In genomic region chr11:119315139-119316016, GRCh38 we compare ENCODE assay signal across 8 cellular contexts. TPM values are rescaled to one million over a fixed set of nuclear protein-coding genes. Genes with fewer than 3 reads are reported as not detected.
DNase-seq lines count a peak whose midpoint lies in the region; ATAC-seq and TF ChIP-seq lines count a peak whose summit lies in the region.

No MANE protein-coding gene starts in this region.

- no peaks in the 10 kb centered on the region for H3K9me3 Mint-ChIP-seq in activated CD4-positive, alpha-beta T cell treated with anti-CD3 and anti-CD28 coated beads, Interleukin-2, amount 10 ng/mL, durations not matched to agents 7 days and 5 days
- no peaks in the 10 kb centered on the region for H3K9me3 Mint-ChIP-seq in endodermal cell

- H3K9me3 ChIP-seq in endodermal cell (ENCODE audit: control insufficient read depth, low read length), result no peaks in the 10 kb centered on the region
- no peaks in the 10 kb centered on the region for H3K9me3 ChIP-seq in mucosa of descending colon
- H3K9me3 ChIP-seq in thoracic aorta, result no peaks in the 10 kb centered on the region

- no peak overlapping the region for H3K27ac ChIP-seq in endodermal cell (ENCODE audit: low read depth, low read length)
- H3K27ac ChIP-seq in thoracic aorta, result peak overlapping the region; percentile 98 to 99

- H3K27me3 ChIP-seq in endodermal cell (ENCODE audit: control insufficient read depth, insufficient read depth, low read length, poor library complexity, severe bottlenecking) (peaks cover 16% of the 10 kb centered on the region), thoracic aorta (replicated peaks; ENCODE audit: insufficient read depth) (no peaks in the 10 kb centered on the region)

- CTCF ChIA-PET in activated CD4-positive, alpha-beta T cell treated with anti-CD3 and anti-CD28 coated beads, Interleukin-2, amount 10 ng/mL, durations not matched to agents 7 days and 5 days (lab: Charles Lee), result interaction anchor here (0.5 to 3.2 kb wide), 6 partner anchors 8 to 61 kb away, joined by 3 to 15 read pairs (median 5); no protein-coding TSS in a partner anchor

- H3K36me3 Mint-ChIP-seq in activated CD4-positive, alpha-beta T cell treated with anti-CD3 and anti-CD28 coated beads, Interleukin-2, amount 10 ng/mL, durations not matched to agents 7 days and 5 days (ENCODE audit: low read depth), result no peaks in the 10 kb centered on the region
- peaks cover 22% of the 10 kb centered on the region for H3K36me3 Mint-ChIP-seq in endodermal cell (ENCODE audit: low read depth)

- H3K4me1 Mint-ChIP-seq in activated CD4-positive, alpha-beta T cell treated with anti-CD3 and anti-CD28 coated beads, Interleukin-2, amount 10 ng/mL, durations not matched to agents 7 days and 5 days, result peaks cover 31% of the 10 kb centered on the region
- peaks cover 28% of the 10 kb centered on the region for H3K4me1 Mint-ChIP-seq in endodermal cell

- H3K4me3 Mint-ChIP-seq in activated CD4-positive, alpha-beta T cell treated with anti-CD3 and anti-CD28 coated beads, Interleukin-2, amount 10 ng/mL, durations not matched to agents 7 days and 5 days, result peak overlapping the region; percentile 47
- peak overlapping the region; percentile 62 for H3K4me3 Mint-ChIP-seq in endodermal cell

- POLR2A ChIA-PET in activated CD4-positive, alpha-beta T cell treated with anti-CD3 and anti-CD28 coated beads, Interleukin-2, amount 10 ng/mL, durations not matched to agents 7 days and 5 days (lab: Charles Lee), result no interaction called here

- H3K27me3 Mint-ChIP-seq in activated CD4-positive, alpha-beta T cell treated with anti-CD3 and anti-CD28 coated beads, Interleukin-2, amount 10 ng/mL, durations not matched to agents 7 days and 5 days, result peaks cover 43% of the 10 kb centered on the region
- H3K27me3 Mint-ChIP-seq in endodermal cell (ENCODE audit: insufficient read depth), result peaks cover 23% of the 10 kb centered on the region

- TF ChIP-seq CTCF in endodermal cell (conservative IDR thresholded peaks at IDR 0.05) (peak; percentile 58), mucosa of descending colon (IDR thresholded peaks at IDR 0.05) (no peak), thoracic aorta (IDR thresholded peaks at IDR 0.05) (peak; percentile 22)

- peaks cover 17% of the 10 kb centered on the region for H3K4me1 ChIP-seq in endodermal cell (ENCODE audit: control insufficient read depth, insufficient read depth, low read length)
- peaks cover 29% of the 10 kb centered on the region for H3K4me1 ChIP-seq in mucosa of descending colon (ENCODE audit: low read depth)
- H3K4me1 ChIP-seq in thoracic aorta (ENCODE audit: control insufficient read depth in 1 of 2, low read depth in 2 of 2), result peaks cover 30 to 79% of the 10 kb centered on the region in 2 donors

- no peak overlapping the region for H3K27ac Mint-ChIP-seq in activated CD4-positive, alpha-beta T cell treated with anti-CD3 and anti-CD28 coated beads, Interleukin-2, amount 10 ng/mL, durations not matched to agents 7 days and 5 days
- peak overlapping the region; percentile 55 for H3K27ac Mint-ChIP-seq in endodermal cell

- intact Hi-C loops in mucosa of descending colon (cut with DNase I, micrococcal nuclease), result no loop called here

- 20 to 21% methylated on average over 5 to 29 of the region's 29 CpGs for WGBS in endodermal cell (ENCODE audit: insufficient coverage in 1 of 2, insufficient read length in 1 of 2), 2 experiments

- ATAC-seq in mucosa of descending colon, result peak; percentile 50
- ATAC-seq in thoracic aorta (ENCODE audit: insufficient number of reproducible peaks, low FRiP score, low read depth), result peak; percentile 8
- ATAC-seq in HG03460 (IDR thresholded peaks at IDR 0.05; ENCODE audit: unreplicated experiment), result no peak
- no peak for ATAC-seq in GM21360 (IDR thresholded peaks at IDR 0.05; ENCODE audit: unreplicated experiment)

- H3K36me3 ChIP-seq in endodermal cell (ENCODE audit: control insufficient read depth, insufficient read depth, low read length), result peaks cover 13% of the 10 kb centered on the region
- H3K36me3 ChIP-seq in mucosa of descending colon (ENCODE audit: low read depth), result no peaks in the 10 kb centered on the region
- H3K36me3 ChIP-seq in thoracic aorta, result peaks cover 37% of the 10 kb centered on the region

- H3K9ac ChIP-seq in endodermal cell (ENCODE audit: extremely low read depth, low read length, poor library complexity, severe bottlenecking), result peak overlapping the region; percentile 51

- H3K4me3 ChIP-seq in Jurkat, Clone E6-1 (ENCODE audit: low read length), result peak overlapping the region; percentile 51
- H3K4me3 ChIP-seq in endodermal cell (ENCODE audit: low read length) (peak overlapping the region; percentile 82), mucosa of descending colon (no peak overlapping the region), thoracic aorta (peak overlapping the region; percentile 85)

- DNase-seq in DMS53 (lab: John Stamatoyannopoulos, UW) (peak; percentile 88), endodermal cell (peak; percentile 85), mucosa of descending colon (peak in 1 of 3 donors; percentile 60), thoracic aorta (ENCODE audit: low spot score) (no peak)
- peak; percentile 66 for DNase-seq in Jurkat, Clone E6-1 (ENCODE audit: low read depth, low spot score)
- DNase-seq in activated CD4-positive, alpha-beta T cell treated with anti-CD3 and anti-CD28 coated beads, Interleukin-2, amount 10 ng/mL, durations not matched to agents 7 days and 5 days, result peak; percentile 51

RNA-seq across cellular contexts. Expression of gene MCAM, which starts 1.6 kb away (rescaled TPM):
- 9.1 TPM for polyA plus RNA-seq in Jurkat, Clone E6-1 (2012; ENCODE audit: insufficient read depth, insufficient read length)
- total RNA-seq in activated CD4-positive, alpha-beta T cell treated with anti-CD3 and anti-CD28 coated beads, Interleukin-2, amount 10 ng/mL, durations not matched to agents 7 days and 5 days, result 1 to 10 TPM; 1.0 to 1.4 TPM
- 10 to 100 TPM; 21.9 to 28.3 TPM for total RNA-seq in endodermal cell
- 18.9 TPM for polyA plus RNA-seq in endodermal cell (2013, experiment 1 of 2)
- 19.8 TPM for polyA plus RNA-seq in endodermal cell (2013, experiment 2 of 2)
- total RNA-seq in mucosa of descending colon, result 100 to 1,000 TPM in 1 of 3 donors, 10 to 100 TPM in 1, 1 to 10 TPM in 1; 9.7 to 186 (median 32.5) TPM
- total RNA-seq in thoracic aorta, result 1,000 to 10,000 TPM; 3,387 to 6,698 TPM

RNA-seq across cellular contexts. Expression of gene RNF26, which starts 18.9 kb away (rescaled TPM):
- polyA plus RNA-seq in Jurkat, Clone E6-1 (2012; ENCODE audit: insufficient read depth, insufficient read length), result 40.6 TPM
- total RNA-seq in activated CD4-positive, alpha-beta T cell treated with anti-CD3 and anti-CD28 coated beads, Interleukin-2, amount 10 ng/mL, durations not matched to agents 7 days and 5 days, result 10 to 100 TPM; 38.3 to 38.8 TPM
- 10 to 100 TPM; 51.8 to 76.3 TPM for total RNA-seq in endodermal cell
- 65.6 TPM for polyA plus RNA-seq in endodermal cell (2013, experiment 1 of 2)
- 64.4 TPM for polyA plus RNA-seq in endodermal cell (2013, experiment 2 of 2)
- total RNA-seq in mucosa of descending colon, result 10 to 100 TPM; 20.7 to 24.7 (median 23.7) TPM
- 10 to 100 TPM; 11.0 to 12.1 TPM for total RNA-seq in thoracic aorta

RNA-seq across cellular contexts. Expression of gene C1QTNF5, which starts 25.3 kb away (rescaled TPM):
- not detected for polyA plus RNA-seq in Jurkat, Clone E6-1 (2012; ENCODE audit: insufficient read depth, insufficient read length)
- not detected for total RNA-seq in activated CD4-positive, alpha-beta T cell treated with anti-CD3 and anti-CD28 coated beads, Interleukin-2, amount 10 ng/mL, durations not matched to agents 7 days and 5 days
- total RNA-seq in endodermal cell, result under 1 TPM; 0.62 to 0.66 TPM
- 5.5 TPM for polyA plus RNA-seq in endodermal cell (2013, experiment 1 of 2)
- polyA plus RNA-seq in endodermal cell (2013, experiment 2 of 2), result 4.8 TPM
- total RNA-seq in mucosa of descending colon, result 10 to 100 TPM in 1 of 3 donors, 1 to 10 TPM in 2; 5.1 to 13.9 (median 9.3) TPM
- 10 to 100 TPM; 53.2 to 98.2 TPM for total RNA-seq in thoracic aorta

RNA-seq across cellular contexts. Expression of gene MFRP, which starts 31.1 kb away (rescaled TPM):
- polyA plus RNA-seq in Jurkat, Clone E6-1 (2012; ENCODE audit: insufficient read depth, insufficient read length), result not detected
- total RNA-seq in activated CD4-positive, alpha-beta T cell treated with anti-CD3 and anti-CD28 coated beads, Interleukin-2, amount 10 ng/mL, durations not matched to agents 7 days and 5 days, result not detected
- total RNA-seq in endodermal cell (not detected), mucosa of descending colon (not detected), thoracic aorta (under 1 TPM in 1 of 2 donors, not detected in 1; 0.27 TPM)
- polyA plus RNA-seq in endodermal cell (2013, experiment 1 of 2), result not detected
- not detected for polyA plus RNA-seq in endodermal cell (2013, experiment 2 of 2)

Comparison
In these comparisons a context has a peak if more than half of its experiments do, and no peak if none do; other contexts are left out.
1. ATAC-seq: peak in mucosa of descending colon (single experiment) and thoracic aorta (single experiment); none in HG03460 (single experiment) and GM21360 (single experiment).
2. RNA of gene MCAM, which starts 1.6 kb away (total RNA-seq): 3,387 to 6,698 TPM in thoracic aorta; 9.7 to 186 TPM in mucosa of descending colon, 21.9 to 28.3 TPM in endodermal cell and 1.0 to 1.4 TPM in activated CD4-positive, alpha-beta T cell treated with anti-CD3 and anti-CD28 coated beads, Interleukin-2, amount 10 ng/mL, durations not matched to agents 7 days and 5 days; every median in the first group is over 10 times any median in the second.